10 cellular contexts compared by ENCODE assay signal in genomic region chr2:109127556-109127955, GRCh38. TPM values are rescaled to one million over a fixed set of nuclear protein-coding genes. Genes with fewer than 3 reads are reported as not detected.
DNase-seq lines count a peak whose midpoint lies in the region; ATAC-seq and TF ChIP-seq lines count a peak whose summit lies in the region.
"Had no signal": no experiment of that assay in that cellular context is flagged by ENCODE, and none has a peak within 500 bp of the region (broad histone marks: within the 10 kb centered on the region; RNA-seq: fewer than 3 reads in every experiment).

No MANE protein-coding gene starts in this region.

- H3K9me3 Mint-ChIP-seq in activated T-cell treated with anti-CD3 and anti-CD28 coated beads, Interleukin-2, amount 50 U/mL, for 4 hours, result no peaks in the 10 kb centered on the region
- no peaks in the 10 kb centered on the region for H3K9me3 Mint-ChIP-seq in activated CD4-positive, alpha-beta memory T cell treated with anti-CD3 and anti-CD28 coated beads for 36 hours
- no peaks in the 10 kb centered on the region for H3K9me3 Mint-ChIP-seq in stimulated activated naive CD8-positive, alpha-beta T cell treated with anti-CD3 and anti-CD28 coated beads, Interleukin-15, amount 100 ng/mL, for 72 hours

- CTCF ChIA-PET in activated CD4-positive, alpha-beta memory T cell treated with anti-CD3 and anti-CD28 coated beads for 36 hours (lab: Charles Lee), result interaction anchor here (4.8 kb wide), 1 partner anchor 382 kb away, joined by 72 read pairs; no protein-coding TSS in a partner anchor

- no peaks in the 10 kb centered on the region for H3K9me3 ChIP-seq in hepatocyte (ENCODE audit: low read depth)
- H3K9me3 ChIP-seq: transverse colon had no signal

- intact Hi-C loops in activated CD4-positive, alpha-beta memory T cell treated with anti-CD3 and anti-CD28 coated beads for 36 hours (cut with micrococcal nuclease), result loop anchor here (5.0 kb wide), 1 partner anchor 220 kb away; no protein-coding TSS in a partner anchor

- no peaks in the 10 kb centered on the region for H3K36me3 ChIP-seq in hepatocyte (replicated peaks; ENCODE audit: insufficient read depth, low read depth)
- H3K36me3 ChIP-seq: transverse colon had no signal

- H3K79me2 ChIP-seq in hepatocyte, result peaks cover under 1% of the 10 kb centered on the region

- WGBS in hepatocyte (ENCODE audit: low lambda C conversion rate, missing lambda C conversion rate), result 87% methylated on average over 10 of the region's 10 CpGs

- no peak for TF ChIP-seq CTCF in hepatocyte (IDR thresholded peaks at IDR 0.05; ENCODE audit: poor library complexity)

- peaks cover 33% of the 10 kb centered on the region for H3K27me3 ChIP-seq in hepatocyte

- no peak overlapping the region for H3K27ac Mint-ChIP-seq in activated CD4-positive, alpha-beta memory T cell treated with anti-CD3 and anti-CD28 coated beads for 36 hours
- H3K27ac Mint-ChIP-seq in stimulated activated naive CD8-positive, alpha-beta T cell treated with anti-CD3 and anti-CD28 coated beads, Interleukin-15, amount 100 ng/mL, for 72 hours, result no peak overlapping the region

- POLR2A ChIA-PET in activated CD4-positive, alpha-beta memory T cell treated with anti-CD3 and anti-CD28 coated beads for 36 hours (lab: Charles Lee), result no interaction called here

- H2AFZ ChIP-seq in hepatocyte, result no peak overlapping the region

- H3K4me1 Mint-ChIP-seq in activated T-cell treated with anti-CD3 and anti-CD28 coated beads, Interleukin-2, amount 50 U/mL, for 4 hours (ENCODE audit: low read depth), result peaks cover 17% of the 10 kb centered on the region
- H3K4me1 Mint-ChIP-seq in activated CD4-positive, alpha-beta memory T cell treated with anti-CD3 and anti-CD28 coated beads for 36 hours (ENCODE audit: low read depth), result peaks cover 11% of the 10 kb centered on the region
- peaks cover 51% of the 10 kb centered on the region for H3K4me1 Mint-ChIP-seq in stimulated activated naive CD8-positive, alpha-beta T cell treated with anti-CD3 and anti-CD28 coated beads, Interleukin-15, amount 100 ng/mL, for 72 hours

- no peak overlapping the region for H3K4me3 ChIP-seq in hepatocyte

- no peaks in the 10 kb centered on the region for H4K20me1 ChIP-seq in hepatocyte (ENCODE audit: insufficient read depth, poor library complexity, severe bottlenecking)

- peak overlapping the region; percentile 99 for H3K4me2 ChIP-seq in hepatocyte

- H3K36me3 Mint-ChIP-seq in activated T-cell treated with anti-CD3 and anti-CD28 coated beads, Interleukin-2, amount 50 U/mL, for 4 hours (ENCODE audit: insufficient read depth), result no peaks in the 10 kb centered on the region
- H3K36me3 Mint-ChIP-seq in activated CD4-positive, alpha-beta memory T cell treated with anti-CD3 and anti-CD28 coated beads for 36 hours, result no peaks in the 10 kb centered on the region

- H3K9me2 ChIP-seq in hepatocyte (replicated peaks; ENCODE audit: insufficient read depth), result no peaks in the 10 kb centered on the region

- H3K4me1 ChIP-seq in hepatocyte (ENCODE audit: insufficient read depth), result no peaks in the 10 kb centered on the region

- H3K4me3 Mint-ChIP-seq in activated T-cell treated with anti-CD3 and anti-CD28 coated beads, Interleukin-2, amount 50 U/mL, for 4 hours, result peak overlapping the region; percentile 78
- H3K4me3 Mint-ChIP-seq in activated CD4-positive, alpha-beta memory T cell treated with anti-CD3 and anti-CD28 coated beads for 36 hours, result peak overlapping the region; percentile 68
- H3K4me3 Mint-ChIP-seq in stimulated activated naive CD8-positive, alpha-beta T cell treated with anti-CD3 and anti-CD28 coated beads, Interleukin-15, amount 100 ng/mL, for 72 hours, result peak overlapping the region; percentile 90 to 95

- DNase-seq in activated T-cell treated with anti-CD3 and anti-CD28 coated beads, Interleukin-2, amount 50 U/mL, for 4 hours, result no peak
- DNase-seq in activated T-cell treated with anti-CD3 and anti-CD28 coated beads for 4 hours (no peak), hepatocyte (ENCODE audit: low spot score) (no peak), Kasumi-1 (lab: John Stamatoyannopoulos, UW) (no peak)
- DNase-seq in activated CD4-positive, alpha-beta memory T cell treated with anti-CD3 and anti-CD28 coated beads for 36 hours, result no peak
- no peak for DNase-seq in stimulated activated naive CD8-positive, alpha-beta T cell treated with anti-CD3 and anti-CD28 coated beads, Interleukin-15, amount 100 ng/mL, for 72 hours
- DNase-seq: GF-D8 had no signal

- ATAC-seq in activated T-cell treated with anti-CD3 and anti-CD28 coated beads, Interleukin-2, amount 50 U/mL, for 4 hours, result no peak
- no peak for ATAC-seq in stimulated activated naive CD8-positive, alpha-beta T cell treated with anti-CD3 and anti-CD28 coated beads, Interleukin-15, amount 100 ng/mL, for 72 hours
- no peak for ATAC-seq in GM19351 (IDR thresholded peaks at IDR 0.05; ENCODE audit: unreplicated experiment)
- ATAC-seq in GM19467 (IDR thresholded peaks at IDR 0.05; ENCODE audit: unreplicated experiment), result no peak

- H3K27ac ChIP-seq in hepatocyte, result no peak overlapping the region

- peaks cover 40% of the 10 kb centered on the region for H3K27me3 Mint-ChIP-seq in activated T-cell treated with anti-CD3 and anti-CD28 coated beads, Interleukin-2, amount 50 U/mL, for 4 hours (ENCODE audit: low read depth)
- H3K27me3 Mint-ChIP-seq in activated CD4-positive, alpha-beta memory T cell treated with anti-CD3 and anti-CD28 coated beads for 36 hours, result peaks cover 38% of the 10 kb centered on the region
- H3K27me3 Mint-ChIP-seq in stimulated activated naive CD8-positive, alpha-beta T cell treated with anti-CD3 and anti-CD28 coated beads, Interleukin-15, amount 100 ng/mL, for 72 hours, result peaks cover 8% of the 10 kb centered on the region

RNA-seq across cellular contexts. Expression of gene SH3RF3, which starts 1.4 kb away (rescaled TPM):
- total RNA-seq in activated T-cell treated with anti-CD3 and anti-CD28 coated beads, Interleukin-2, amount 50 U/mL, for 4 hours, result under 1 TPM; 0.33 to 0.98 (median 0.89) TPM
- under 1 TPM; 0.33 to 0.34 TPM for total RNA-seq in activated CD4-positive, alpha-beta memory T cell treated with anti-CD3 and anti-CD28 coated beads for 36 hours
- total RNA-seq in hepatocyte, result 1.9 and 2.1 TPM in 2 replicates
- polyA plus RNA-seq in hepatocyte, result 1.1 and 1.9 TPM in 2 replicates
